ENCODE assay signal across 2 cellular contexts in genomic region chr15:89628791-89629715, GRCh38.
TF ChIP-seq lines count a peak whose summit lies in the region.

No MANE protein-coding gene starts in this region.

TF ChIP-seq in SK-N-SH, 30 proteins besides CTCF, POLR2A, EP300 and RAD21:
- TF ChIP-seq REST (IDR thresholded peaks at IDR 0.05; ENCODE audit: low read depth, low read length) (no peak), TCF12 (IDR thresholded peaks at IDR 0.05) (no peak), GATA2 (CRISPR knock-in tag; IDR thresholded peaks at IDR 0.05) (no peak), MEF2A (IDR thresholded peaks at IDR 0.05; ENCODE audit: borderline replicate concordance, low read depth) (no peak), ZBTB33 (IDR thresholded peaks at IDR 0.05; ENCODE audit: borderline replicate concordance, low read depth) (no peak), PBX3 (IDR thresholded peaks at IDR 0.05) (no peak), MAX (IDR thresholded peaks at IDR 0.05; ENCODE audit: low read depth) (no peak), SMC3 (IDR thresholded peaks at IDR 0.05; ENCODE audit: low read depth, low read length) (no peak), RXRA (IDR thresholded peaks at IDR 0.05; ENCODE audit: borderline replicate concordance, low read depth) (no peak), SIN3A (IDR thresholded peaks at IDR 0.05; ENCODE audit: borderline replicate concordance, low read depth, low read length) (no peak), RFX5 (IDR thresholded peaks at IDR 0.05; ENCODE audit: low read length) (no peak), NFIC (IDR thresholded peaks at IDR 0.05; ENCODE audit: borderline replicate concordance) (no peak), FOSL2 (IDR thresholded peaks at IDR 0.05; ENCODE audit: borderline replicate concordance, low read depth) (no peak), IRF3 (IDR thresholded peaks at IDR 0.05; ENCODE audit: low read depth, low read length) (no peak), JUND (IDR thresholded peaks at IDR 0.05) (no peak), GABPA (IDR thresholded peaks at IDR 0.05; ENCODE audit: low read depth) (no peak)

TF ChIP-seq in SK-N-SH treated with all-trans-retinoic acid at 6 μM for 48 hours, 23 proteins besides CTCF, POLR2A, EP300 and RAD21:
- no peak for TF ChIP-seq PATZ1 (CRISPR knock-in tag; IDR thresholded peaks at IDR 0.05; ENCODE audit: borderline replicate concordance)
- no peak for TF ChIP-seq CREB5 (CRISPR knock-in tag; IDR thresholded peaks at IDR 0.05; ENCODE audit: low read depth)
- no peak for TF ChIP-seq POU6F1 (CRISPR knock-in tag; IDR thresholded peaks at IDR 0.05; ENCODE audit: borderline replicate concordance, low read depth)
- TF ChIP-seq ISL1 (CRISPR knock-in tag; IDR thresholded peaks at IDR 0.05): no peak
- no peak for TF ChIP-seq BACH2 (CRISPR knock-in tag; IDR thresholded peaks at IDR 0.05; ENCODE audit: borderline replicate concordance)
- no peak for TF ChIP-seq ZC3H10 (CRISPR knock-in tag; IDR thresholded peaks at IDR 0.05)
- TF ChIP-seq ZNF8 (CRISPR knock-in tag; IDR thresholded peaks at IDR 0.05): no peak
- no peak for TF ChIP-seq CSDC2 (CRISPR knock-in tag; IDR thresholded peaks at IDR 0.05)
- no peak for TF ChIP-seq ZNF565 (CRISPR knock-in tag; conservative IDR thresholded peaks at IDR 0.05; ENCODE audit: low read depth)
- TF ChIP-seq ZFP30 (CRISPR knock-in tag; IDR thresholded peaks at IDR 0.05): no peak
- no peak for TF ChIP-seq SNAI2 (CRISPR knock-in tag; IDR thresholded peaks at IDR 0.05)
- TF ChIP-seq CSRNP3 (CRISPR knock-in tag; IDR thresholded peaks at IDR 0.05): no peak
- no peak for TF ChIP-seq ZFP3 (CRISPR knock-in tag; IDR thresholded peaks at IDR 0.05)
- no peak for TF ChIP-seq ARNTL (CRISPR knock-in tag; IDR thresholded peaks at IDR 0.05; ENCODE audit: borderline replicate concordance, low read depth)
- TF ChIP-seq ESRRG (CRISPR knock-in tag; IDR thresholded peaks at IDR 0.05): no peak
- TF ChIP-seq TCF4 (CRISPR knock-in tag; IDR thresholded peaks at IDR 0.05; ENCODE audit: borderline replicate concordance): no peak
- TF ChIP-seq PPARA (CRISPR knock-in tag; IDR thresholded peaks at IDR 0.05; ENCODE audit: borderline replicate concordance): no peak
